Comparison of ENCODE assay signal across 1 cellular context in the genomic region with DNA sequence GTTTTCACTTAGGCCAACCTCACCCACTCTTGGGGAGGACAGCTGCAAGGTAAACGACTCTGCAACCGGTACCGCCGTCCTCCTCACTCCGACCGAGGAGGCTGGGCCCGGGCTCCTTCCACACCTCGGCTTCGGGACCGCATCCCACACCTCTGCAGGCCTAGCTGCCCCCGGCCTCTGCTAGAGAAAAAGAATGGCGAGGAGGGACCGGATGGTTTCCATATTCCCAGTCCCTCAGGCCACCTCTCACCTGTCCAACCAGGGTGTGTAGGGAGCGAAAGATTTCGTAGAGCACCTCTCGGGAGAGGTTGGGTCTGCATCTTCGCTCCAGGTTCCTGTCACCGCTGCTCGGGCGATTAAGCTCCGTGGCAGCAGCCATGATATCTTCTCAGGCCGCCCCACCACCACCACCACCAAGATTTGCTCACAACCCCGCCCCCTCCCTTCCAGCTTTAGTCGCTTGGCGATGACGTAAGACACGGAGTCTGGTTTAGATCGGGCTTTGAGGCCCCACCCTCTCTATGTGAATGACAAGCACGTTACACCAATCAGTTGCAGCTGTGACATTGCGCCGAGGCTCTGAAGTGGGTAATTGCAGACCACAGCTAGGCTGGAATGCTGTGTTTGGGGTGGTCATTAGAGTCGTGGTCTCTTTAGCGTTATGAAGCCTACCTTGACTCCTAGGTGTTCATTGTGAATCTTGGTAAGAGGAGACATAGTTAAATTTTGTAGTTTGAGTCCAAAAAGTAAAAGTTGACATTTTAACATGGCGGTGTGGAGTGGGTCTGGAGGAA.
A peak's percentile ranks its signal among the peaks of the same experiment; 100 is the strongest.
TF ChIP-seq lines count a peak whose summit lies in the region.

Gene MBIP (minus strand): TSS at position 428 of the 794 bp plus-strand sequence. CDS start 49 bp downstream, at position 379.

TF ChIP-seq in HepG2, 621 proteins besides CTCF, POLR2A, EP300 and RAD21 (continued from another document and continues in another):
- TF ChIP-seq KIAA2018 (CRISPR knock-in tag; IDR thresholded peaks at IDR 0.05; ENCODE audit: borderline replicate concordance), result peak; percentile 73; the same call in 1 of the 2 replicates
- peak; percentile 98 for TF ChIP-seq ZBTB3 (CRISPR knock-in tag; IDR thresholded peaks at IDR 0.05; ENCODE audit: borderline replicate concordance, low read depth)
- TF ChIP-seq HNRNPLL (IDR thresholded peaks at IDR 0.05; ENCODE audit: low read depth, low read length, poor library complexity, severe bottlenecking), result peak; percentile 71
- peak; percentile 85; the same call in 1 of the 2 replicates for TF ChIP-seq ZNF441 (CRISPR knock-in tag; IDR thresholded peaks at IDR 0.05; ENCODE audit: borderline replicate concordance)
- TF ChIP-seq MAZ (IDR thresholded peaks at IDR 0.05; ENCODE audit: borderline replicate concordance, low read depth, low read length), result peak; percentile 100
- TF ChIP-seq MAZ (CRISPR knock-in tag; IDR thresholded peaks at IDR 0.05; ENCODE audit: low read depth), result peak; percentile 96
- TF ChIP-seq POGZ (CRISPR knock-in tag; IDR thresholded peaks at IDR 0.05), result peak; percentile 100
- TF ChIP-seq CREB3 (CRISPR knock-in tag; IDR thresholded peaks at IDR 0.05), result peak; percentile 3; the same call in 1 of the 2 replicates
- TF ChIP-seq, protein P1, sequence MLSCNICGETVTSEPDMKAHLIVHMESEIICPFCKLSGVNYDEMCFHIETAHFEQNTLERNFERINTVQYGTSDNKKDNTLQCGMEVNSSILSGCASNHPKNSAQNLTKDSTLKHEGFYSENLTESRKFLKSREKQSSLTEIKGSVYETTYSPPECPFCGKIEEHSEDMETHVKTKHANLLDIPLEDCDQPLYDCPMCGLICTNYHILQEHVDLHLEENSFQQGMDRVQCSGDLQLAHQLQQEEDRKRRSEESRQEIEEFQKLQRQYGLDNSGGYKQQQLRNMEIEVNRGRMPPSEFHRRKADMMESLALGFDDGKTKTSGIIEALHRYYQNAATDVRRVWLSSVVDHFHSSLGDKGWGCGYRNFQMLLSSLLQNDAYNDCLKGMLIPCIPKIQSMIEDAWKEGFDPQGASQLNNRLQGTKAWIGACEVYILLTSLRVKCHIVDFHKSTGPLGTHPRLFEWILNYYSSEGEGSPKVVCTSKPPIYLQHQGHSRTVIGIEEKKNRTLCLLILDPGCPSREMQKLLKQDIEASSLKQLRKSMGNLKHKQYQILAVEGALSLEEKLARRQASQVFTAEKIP (CRISPR knock-in tag; IDR thresholded peaks at IDR 0.05; ENCODE audit: borderline replicate concordance), result no peak
- TF ChIP-seq ZNF24 (IDR thresholded peaks at IDR 0.05), result peak; percentile 49
- TF ChIP-seq IRF2 (CRISPR knock-in tag; IDR thresholded peaks at IDR 0.05), result peak; percentile 71
- 0 out of 2 replicates have a peak, but pooled peaks have one; percentile 69 for TF ChIP-seq HINFP (CRISPR knock-in tag; IDR thresholded peaks at IDR 0.05; ENCODE audit: low read depth)
- TF ChIP-seq AKAP8 (CRISPR knock-in tag; IDR thresholded peaks at IDR 0.05), result peak; percentile 61
- no peak for TF ChIP-seq ZNF207 (IDR thresholded peaks at IDR 0.05; ENCODE audit: borderline replicate concordance)
- peak; percentile 84 for TF ChIP-seq SRSF1 (optimal IDR thresholded peaks at IDR 0.05; ENCODE audit: low read depth, low read length)
- TF ChIP-seq ZNF331 (CRISPR knock-in tag; IDR thresholded peaks at IDR 0.05), result peak; percentile 84; the same call in 1 of the 2 replicates
- TF ChIP-seq ZNF639 (CRISPR knock-in tag; conservative IDR thresholded peaks at IDR 0.05), result 0 out of 2 replicates have a peak, but pooled peaks have one; percentile 60
- peak; percentile 99 for TF ChIP-seq CREB1 (IDR thresholded peaks at IDR 0.05)
- peak; percentile 99 for TF ChIP-seq CREB1 (CRISPR knock-in tag; IDR thresholded peaks at IDR 0.05)
- TF ChIP-seq ZNF253 (CRISPR knock-in tag; IDR thresholded peaks at IDR 0.05; ENCODE audit: borderline replicate concordance), result no peak
- TF ChIP-seq PRDM4 (CRISPR knock-in tag; IDR thresholded peaks at IDR 0.05; ENCODE audit: borderline replicate concordance), result no peak; the same call in 1 of the 2 replicates
